ENCODE assay signal across 22 cellular contexts in the genomic region with DNA sequence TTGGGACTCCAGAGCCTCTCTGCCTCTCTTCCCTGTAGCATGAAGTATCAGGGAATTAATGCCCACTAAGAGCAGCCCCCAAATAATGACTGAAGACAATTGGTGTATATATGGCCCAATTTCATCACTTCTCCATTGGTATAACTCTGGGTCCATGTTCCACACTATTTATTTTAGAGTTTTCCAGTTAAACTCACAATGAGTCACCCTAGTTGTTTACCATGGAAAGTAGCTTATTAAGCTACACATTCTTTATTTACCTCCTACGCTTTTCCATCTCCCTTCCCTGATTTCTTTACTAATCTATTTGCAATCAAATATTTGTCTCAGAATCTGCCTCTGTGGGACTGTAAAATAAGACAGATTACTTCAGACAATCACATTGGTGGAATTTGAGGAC.
DNase-seq lines count a peak whose midpoint lies in the region; ATAC-seq and TF ChIP-seq lines count a peak whose summit lies in the region.
"Had no signal": no experiment of that assay in that cellular context is flagged by ENCODE, and none has a peak within 500 bp of the region (broad histone marks: within the 10 kb centered on the region; RNA-seq: fewer than 3 reads in every experiment).

No MANE protein-coding gene starts in this region.

- no peaks in the 10 kb centered on the region for H3K9me3 ChIP-seq in PC-3 (ENCODE audit: low read length)
- H3K9me3 ChIP-seq: BLaER1 treated with 17β-estradiol and CSF1 and Interleukin-3, amounts not matched to agents 10 nM and 100 nM; Caco-2; MG63; SK-N-SH had no signal

- H3K4me3 ChIP-seq in PC-3 (ENCODE audit: low read length) (0 out of 2 replicates have a peak overlapping the region, but pooled peaks have one; percentile 9), epithelial cell of esophagus (ENCODE audit: low read length) (no peak overlapping the region)
- H3K4me3 ChIP-seq: BLaER1 treated with 17β-estradiol and CSF1 and Interleukin-3, amounts not matched to agents 10 nM and 100 nM; MG63 had no signal

- intact Hi-C loops in PC-3 (cut with micrococcal nuclease), result loop anchor here (5.0 kb wide), 2 partner anchors 48 to 72 kb away; no protein-coding TSS in a partner anchor

- H3F3A ChIP-seq in PC-3 (ENCODE audit: low read length, unreplicated experiment), result no peaks in the 10 kb centered on the region

- H2AFZ ChIP-seq in PC-3 (ENCODE audit: low read length), result no peak overlapping the region

- POLR2A ChIA-PET in PC-3 (lab: Charles Lee; ENCODE audit: unreplicated experiment), result interaction anchor here (0.5 kb wide), 1 partner anchor 32 kb away, joined by 3 read pairs; no protein-coding TSS in a partner anchor

- no peaks in the 10 kb centered on the region for H3K36me3 ChIP-seq in PC-3 (ENCODE audit: low read depth, low read length)
- H3K36me3 ChIP-seq: BLaER1 treated with 17β-estradiol and CSF1 and Interleukin-3, amounts not matched to agents 10 nM and 100 nM; MG63 had no signal

- DNase-seq in H4 (ENCODE audit: low spot score) (peak; percentile 17), PC-3 (peak; percentile 80), epithelial cell of esophagus (ENCODE audit: low read depth) (peak; percentile 47), GOT3 (lab: John Stamatoyannopoulos, UW) (no peak), dermis blood vessel endothelial cell (no peak), NCI-H1092 treated with DMSO at 0.1 percent for 48 hours (lab: John Stamatoyannopoulos, UW) (no peak)
- DNase-seq: ACHN; Caco-2; CD4-positive, alpha-beta memory T cell; DMS 273 treated with DMSO at 0.1 percent for 48 hours; DMS79 treated with DMSO at 0.1 percent for 48 hours; Karpas-422; MG63; NCI-H1417 treated with DMSO at 0.1 percent for 48 hours; NCI-H187; NCI-H446; NCI-H526 treated with DMSO at 0.1 percent for 48 hours; SHP77 treated with DMSO at 0.1 percent for 48 hours; SK-N-SH had no signal

- peak overlapping the region; percentile 99 for H3K27ac ChIP-seq in PC-3 (ENCODE audit: low read length)
- H3K27ac ChIP-seq: BLaER1 treated with 17β-estradiol and CSF1 and Interleukin-3, amounts not matched to agents 10 nM and 100 nM had no signal

- H3K4me2 ChIP-seq in PC-3 (ENCODE audit: low read length), result peak overlapping the region; percentile 54
- H3K4me2 ChIP-seq: BLaER1 treated with 17β-estradiol and CSF1 and Interleukin-3, amounts not matched to agents 10 nM and 100 nM; SK-N-SH had no signal

- no peaks in the 10 kb centered on the region for H3K9me2 ChIP-seq in PC-3 (replicated peaks; ENCODE audit: low read length)
- H3K9me2 ChIP-seq: SK-N-SH had no signal

- peaks cover 58% of the 10 kb centered on the region for H3K4me1 ChIP-seq in PC-3 (ENCODE audit: insufficient read depth, low read length)
- H3K4me1 ChIP-seq: BLaER1 treated with 17β-estradiol and CSF1 and Interleukin-3, amounts not matched to agents 10 nM and 100 nM; Caco-2 had no signal

- CTCF ChIA-PET in PC-3 (lab: Charles Lee), result no interaction called here

- ATAC-seq in PC-3 (peak; percentile 42; the same call in 1 of the 2 replicates), GM18861 (IDR thresholded peaks at IDR 0.05; ENCODE audit: unreplicated experiment) (no peak)
- ATAC-seq: HCT116 had no signal

- no peaks in the 10 kb centered on the region for H4K20me1 ChIP-seq in PC-3 (ENCODE audit: low read length)
- H4K20me1 ChIP-seq: BLaER1 treated with 17β-estradiol and CSF1 and Interleukin-3, amounts not matched to agents 10 nM and 100 nM had no signal

- H3K79me2 ChIP-seq in PC-3 (ENCODE audit: low read length), result no peaks in the 10 kb centered on the region

- H3K9ac ChIP-seq in PC-3 (ENCODE audit: low read length), result peak overlapping the region; percentile 88
- H3K9ac ChIP-seq: BLaER1 treated with 17β-estradiol and CSF1 and Interleukin-3, amounts not matched to agents 10 nM and 100 nM; SK-N-SH had no signal

- TF ChIP-seq CTCF in PC-3 (conservative IDR thresholded peaks at IDR 0.05; ENCODE audit: low read depth, low read length) (no peak), epithelial cell of esophagus (IDR thresholded peaks at IDR 0.05; ENCODE audit: insufficient read depth, low read depth, low read length, missing control alignments) (no peak)

- no TSS peak for BruUV-seq in PC-3 (replicated peaks; lab: Mats Ljungman, UMichigan)

- H3K27me3 ChIP-seq in PC-3 (ENCODE audit: low read length), result no peaks in the 10 kb centered on the region
- H3K27me3 ChIP-seq: BLaER1 treated with 17β-estradiol and CSF1 and Interleukin-3, amounts not matched to agents 10 nM and 100 nM; MG63 had no signal

Comparison
In these comparisons a context has a peak if more than half of its experiments do, and no peak if none do; other contexts are left out.
1. DNase-seq: peak in H4 (single experiment), PC-3 (single experiment) and epithelial cell of esophagus (single experiment); none in GOT3 (single experiment), dermis blood vessel endothelial cell (single experiment) and NCI-H1092 treated with DMSO at 0.1 percent for 48 hours (single experiment).